In the genomic region with DNA sequence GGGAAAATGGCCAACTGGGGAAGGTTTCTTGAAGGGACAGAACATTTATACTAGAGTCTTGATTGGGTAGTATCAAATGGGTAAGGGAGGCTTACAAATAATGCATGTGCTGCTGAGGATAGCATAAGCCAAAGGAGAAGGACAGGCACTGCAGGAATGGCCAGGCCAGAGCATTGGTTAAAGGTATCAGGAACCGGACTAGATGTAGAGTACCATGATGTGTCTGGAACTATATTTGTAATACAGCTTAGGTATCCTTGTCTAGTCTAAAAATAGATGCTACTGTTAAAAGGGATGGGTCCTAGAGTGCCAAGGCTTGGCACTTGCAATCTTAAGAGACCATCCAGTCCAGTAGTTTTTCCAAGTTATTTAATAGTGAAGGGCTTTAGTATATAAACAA, we compare ENCODE assay signal across 21 cellular contexts. TPM values are rescaled to one million over a fixed set of nuclear protein-coding genes. Genes with fewer than 3 reads are reported as not detected.
DNase-seq lines count a peak whose midpoint lies in the region; ATAC-seq and TF ChIP-seq lines count a peak whose summit lies in the region.
"Had no signal": no experiment of that assay in that cellular context is flagged by ENCODE, and none has a peak within 500 bp of the region (broad histone marks: within the 10 kb centered on the region; RNA-seq: fewer than 3 reads in every experiment).

No MANE protein-coding gene starts in this region.

- no peaks in the 10 kb centered on the region for H3K4me1 ChIP-seq in cardiac muscle cell (ENCODE audit: low read depth)

- H3K9me3 Mint-ChIP-seq in T-cell: peaks cover 4 to 7% (median 4%) of the 10 kb centered on the region in 3 donors
- peaks cover 6% of the 10 kb centered on the region for H3K9me3 Mint-ChIP-seq in endothelial cell (ENCODE audit: unreplicated experiment)
- H3K9me3 Mint-ChIP-seq in stimulated activated naive B cell treated with anti-CD40 and anti-IgM and Interleukin-4, amounts not matched to agents 10 μg/mL and 1 μg/mL and 100 μg/mL, for 72 hours: peaks cover 5 to 12% of the 10 kb centered on the region in 2 donors

- H3K4me1 Mint-ChIP-seq in T-cell (peaks cover 60 to 78% (median 73%) of the 10 kb centered on the region in 3 donors), endothelial cell (ENCODE audit: unreplicated experiment) (peaks cover 45% of the 10 kb centered on the region)
- H3K4me1 Mint-ChIP-seq in stimulated activated naive B cell treated with anti-CD40 and anti-IgM and Interleukin-4, amounts not matched to agents 10 μg/mL and 1 μg/mL and 100 μg/mL, for 72 hours: peaks cover 36 to 66% of the 10 kb centered on the region in 2 donors
- H3K4me1 Mint-ChIP-seq: endodermal cell had no signal

- POLR2A ChIA-PET in T-cell (lab: Charles Lee): interaction anchor here (0.7 to 2.1 kb wide), 6 partner anchors 13 to 46 kb away, joined by 3 to 11 read pairs (median 3); no protein-coding TSS in a partner anchor

- DNase-seq in cardiac muscle cell (ENCODE audit: low read depth in 1 of 2, low spot score in 1 of 2) (no peak), Right ventricle myocardium superior (no peak), T-cell (no peak), endothelial cell (ENCODE audit: low spot score) (no peak), dedifferentiated amniotic fluid mesenchymal stem cell (ENCODE audit: extremely low spot score) (no peak), mucosa of gallbladder (ENCODE audit: low spot score) (no peak), NCI-H345 (lab: John Stamatoyannopoulos, UW) (no peak)
- no peak for DNase-seq in stimulated activated naive B cell treated with anti-CD40 and anti-IgM and Interleukin-4, amounts not matched to agents 10 μg/mL and 1 μg/mL and 100 μg/mL, for 72 hours
- DNase-seq: activated CD8-positive, alpha-beta memory T cell treated with anti-CD3 and anti-CD28 coated beads, Interleukin-2, amount 50 U/mL, for 4 hours; Calu3; cerebellar nuclear complex; endodermal cell; GM23248; hippocampal formation; IMR-90; NCI-H2029; NCI-H510A; occipital lobe; SHP77; stimulated activated CD4-positive, alpha-beta T cell treated with anti-CD3 and anti-CD28 coated beads, Interleukin-1b, Interleukin-23, amount 100 ng/mL, for 48 hours had no signal

- H3K36me3 ChIP-seq in cardiac muscle cell: peaks cover 41% of the 10 kb centered on the region

- H3K27me3 Mint-ChIP-seq in T-cell (no peaks in the 10 kb centered on the region), endothelial cell (ENCODE audit: unreplicated experiment) (peaks cover 2% of the 10 kb centered on the region)
- H3K27me3 Mint-ChIP-seq in stimulated activated naive B cell treated with anti-CD40 and anti-IgM and Interleukin-4, amounts not matched to agents 10 μg/mL and 1 μg/mL and 100 μg/mL, for 72 hours: no peaks in the 10 kb centered on the region

- intact Hi-C loops in Right ventricle myocardium superior (cut with DNase I): no loop called here

- peak overlapping the region; percentile 17 to 77 for H3K27ac Mint-ChIP-seq in T-cell
- H3K27ac Mint-ChIP-seq in endothelial cell (ENCODE audit: unreplicated experiment): peak overlapping the region; percentile 94
- H3K27ac Mint-ChIP-seq in stimulated activated naive B cell treated with anti-CD40 and anti-IgM and Interleukin-4, amounts not matched to agents 10 μg/mL and 1 μg/mL and 100 μg/mL, for 72 hours: peak overlapping the region; percentile 78
- H3K27ac Mint-ChIP-seq: T-helper 2 cell treated with Interferon-gamma antibody and Interleukin-4, amounts not matched to agents 5 μg/mL and 100 μg/mL, for 36 hours had no signal

- ATAC-seq in Right ventricle myocardium superior (ENCODE audit: poor library complexity) (no peak), T-cell (replicated peaks in 1 of 4) (no peak)
- no peak for ATAC-seq in stimulated activated naive B cell treated with anti-CD40 and anti-IgM and Interleukin-4, amounts not matched to agents 10 μg/mL and 1 μg/mL and 100 μg/mL, for 72 hours (replicated peaks)

- CTCF ChIA-PET in T-cell (lab: Charles Lee): interaction anchor here (0.7 to 2.7 kb wide), 6 partner anchors 9 to 46 kb away, joined by 3 to 7 read pairs (median 5); a partner anchor contains a TSS

- H3K9me3 ChIP-seq in cardiac muscle cell (ENCODE audit: low read depth): no peaks in the 10 kb centered on the region

- H3K36me3 Mint-ChIP-seq in T-cell (peaks cover 60% of the 10 kb centered on the region), endothelial cell (ENCODE audit: low read depth, unreplicated experiment) (peaks cover 49% of the 10 kb centered on the region)
- peaks cover 50 to 64% of the 10 kb centered on the region in 2 donors for H3K36me3 Mint-ChIP-seq in stimulated activated naive B cell treated with anti-CD40 and anti-IgM and Interleukin-4, amounts not matched to agents 10 μg/mL and 1 μg/mL and 100 μg/mL, for 72 hours

- H3K4me3 Mint-ChIP-seq in T-cell (no peak overlapping the region), endothelial cell (ENCODE audit: unreplicated experiment) (peak overlapping the region; percentile 20)
- H3K4me3 Mint-ChIP-seq in stimulated activated naive B cell treated with anti-CD40 and anti-IgM and Interleukin-4, amounts not matched to agents 10 μg/mL and 1 μg/mL and 100 μg/mL, for 72 hours: no peak overlapping the region
- H3K4me3 Mint-ChIP-seq: endodermal cell; T-helper 2 cell treated with Interferon-gamma antibody and Interleukin-4, amounts not matched to agents 5 μg/mL and 100 μg/mL, for 36 hours had no signal

- H3K4me3 ChIP-seq in cardiac muscle cell: no peak overlapping the region
- H3K4me3 ChIP-seq: GM23248 had no signal

- H3K27me3 ChIP-seq in cardiac muscle cell: no peaks in the 10 kb centered on the region

- H3K27ac ChIP-seq in cardiac muscle cell: peak overlapping the region; percentile 44
- H3K27ac ChIP-seq: GM23248 had no signal

- no peak for TF ChIP-seq CTCF in cardiac muscle cell (IDR thresholded peaks at IDR 0.05; ENCODE audit: low read depth, low read length)
- TF ChIP-seq CTCF in endothelial cell (IDR thresholded peaks at IDR 0.05; ENCODE audit: unreplicated experiment): no peak

RNA-seq across cellular contexts. Expression of a gene that starts 20.3 kb away (rescaled TPM):
- total RNA-seq in cardiac muscle cell: 13.9 and 20.3 TPM in 2 replicates
- 26.2 and 38.0 TPM in 2 replicates for polyA plus RNA-seq in cardiac muscle cell
- total RNA-seq in Right ventricle myocardium superior: 4.8 TPM
- 100 to 1,000 TPM in 3 of 5 donors, 10 to 100 TPM in 2; 95.2 to 170 (median 108) TPM for total RNA-seq in T-cell
- 44.9 TPM for total RNA-seq in endothelial cell (ENCODE audit: unreplicated experiment)
- 24.0 TPM for total RNA-seq in mucosa of gallbladder

RNA-seq across cellular contexts. Expression of a gene that starts 47.0 kb away (rescaled TPM):
- total RNA-seq in cardiac muscle cell: 51.2 and 68.7 TPM in 2 replicates
- polyA plus RNA-seq in cardiac muscle cell: 44.6 and 51.7 TPM in 2 replicates
- total RNA-seq in Right ventricle myocardium superior: 26.8 TPM
- 100 to 1,000 TPM; 128 to 176 (median 136) TPM for total RNA-seq in T-cell
- 106 TPM for total RNA-seq in endothelial cell (ENCODE audit: unreplicated experiment)
- 65.6 TPM for total RNA-seq in mucosa of gallbladder
